Comparison of ENCODE assay signal across 8 cellular contexts in genomic region chr14:34873591-34874385, GRCh38.
A peak's percentile ranks its signal among the peaks of the same experiment; 100 is the strongest.
DNase-seq lines count a peak whose midpoint lies in the region; ATAC-seq and TF ChIP-seq lines count a peak whose summit lies in the region.

No MANE protein-coding gene starts in this region.

- H3K36me3 Mint-ChIP-seq in memory B cell: peaks cover 3% of the 10 kb centered on the region

- peak overlapping the region; percentile 100 for H3K27ac Mint-ChIP-seq in memory B cell

- peak; percentile 55 for ATAC-seq in HG03342 (IDR thresholded peaks at IDR 0.05; ENCODE audit: unreplicated experiment)
- ATAC-seq in memory B cell (ENCODE audit: low read depth): peak; percentile 70

- H3K4me1 Mint-ChIP-seq in memory B cell: peaks cover 16% of the 10 kb centered on the region

- H3K27me3 Mint-ChIP-seq in memory B cell: no peaks in the 10 kb centered on the region

- DNase-seq in C1 segment of cervical spinal cord (lab: John Stamatoyannopoulos, UW) (peak; percentile 6 to 86 (median 74)), NCI-H82 treated with DMSO at 0.1 percent for 48 hours (lab: John Stamatoyannopoulos, UW; ENCODE audit: unreplicated experiment) (peak; percentile 50), memory B cell (ENCODE audit: low spot score in 2 of 2) (peak; percentile 79 to 89)
- DNase-seq in activated CD8-positive, alpha-beta memory T cell treated with anti-CD3 and anti-CD28 coated beads for 1 hour (ENCODE audit: extremely low read depth in 1 of 2, low read depth in 1 of 2): peak; percentile 54 to 66
- DNase-seq in effector CD4-positive, alpha-beta T cell: peak; percentile 77
- DNase-seq in stimulated activated CD8-positive, alpha-beta memory T cell treated with anti-CD3 and anti-CD28 coated beads, Interleukin-15, amount 100 ng/mL, for 1 hour (ENCODE audit: low read depth): peak; percentile 61

- H3K4me3 Mint-ChIP-seq in memory B cell: peak overlapping the region; percentile 93

- H3K9me3 Mint-ChIP-seq in memory B cell: no peaks in the 10 kb centered on the region

- peak; percentile 53 for TF ChIP-seq POLR2A in GM19099 (IDR thresholded peaks at IDR 0.05; ENCODE audit: extremely low read depth, insufficient read length, low read depth)

Comparison
In these comparisons a context has a peak if more than half of its experiments do, and no peak if none do; other contexts are left out.
1. Peak in every context shown above with its lines: DNase-seq and ATAC-seq.